In the genomic region with DNA sequence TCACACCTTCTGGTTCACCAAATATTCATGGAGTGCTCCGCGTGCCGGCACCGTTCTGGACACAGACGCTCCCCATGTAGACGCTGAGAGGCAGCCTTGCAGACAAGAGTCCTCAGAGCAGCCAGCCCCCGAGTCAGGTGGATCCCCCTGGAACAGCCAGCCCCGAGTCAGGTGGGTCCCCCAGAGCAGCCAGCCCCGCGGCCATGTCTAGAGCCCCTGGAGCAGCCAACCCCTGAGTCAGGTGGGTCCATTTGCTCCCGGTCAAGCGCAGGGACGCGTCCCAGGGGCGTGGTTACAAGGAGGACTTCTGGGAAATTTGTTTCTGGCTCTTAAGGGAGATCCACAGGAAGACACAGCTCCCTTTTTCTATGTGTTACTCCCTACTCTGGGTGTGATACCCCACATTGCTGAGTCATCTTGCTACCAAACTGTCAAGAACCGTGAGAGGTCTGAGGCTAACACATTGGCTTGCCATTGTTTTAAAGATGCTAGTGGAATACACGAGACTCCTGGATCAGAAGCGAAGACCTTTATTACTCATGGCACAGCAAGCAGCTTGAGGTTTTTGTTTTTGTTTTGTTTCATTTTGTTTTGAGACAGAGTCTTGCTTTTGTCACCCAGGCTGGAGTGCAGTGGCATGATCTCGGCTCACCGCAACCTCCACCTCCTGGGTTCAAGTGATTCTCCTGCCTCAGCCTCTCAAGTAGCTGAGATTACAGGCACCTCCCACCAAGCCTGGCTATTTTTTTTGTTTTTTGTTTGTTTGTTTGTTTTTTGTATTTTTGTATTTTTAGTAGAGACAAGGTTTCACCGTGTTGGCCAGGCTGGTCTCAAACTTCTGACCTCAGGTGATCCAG, we compare ENCODE assay signal across 1 cellular context.
A peak's percentile ranks its signal among the peaks of the same experiment; 100 is the strongest.
TF ChIP-seq lines count a peak whose summit lies in the region.

No MANE protein-coding gene starts in this region.

TF ChIP-seq in K562, 482 proteins besides CTCF, POLR2A, EP300 and RAD21 (continued from another document and continues in another):
- peak; percentile 53; the same call in 1 of the 2 replicates for TF ChIP-seq RREB1 (CRISPR knock-in tag; IDR thresholded peaks at IDR 0.05)
- TF ChIP-seq HBP1 (CRISPR knock-in tag; IDR thresholded peaks at IDR 0.05) = 0 out of 2 replicates have a peak, but pooled peaks have one; percentile 31
- 0 out of 4 replicates have a peak, but pooled peaks of 1 of the 2 experiments have one; percentile 21 for TF ChIP-seq UBTF (IDR thresholded peaks at IDR 0.05; ENCODE audit: borderline replicate concordance in 1 of 2, low read depth in 2 of 2, low read length in 2 of 2)
- TF ChIP-seq, protein P1, sequence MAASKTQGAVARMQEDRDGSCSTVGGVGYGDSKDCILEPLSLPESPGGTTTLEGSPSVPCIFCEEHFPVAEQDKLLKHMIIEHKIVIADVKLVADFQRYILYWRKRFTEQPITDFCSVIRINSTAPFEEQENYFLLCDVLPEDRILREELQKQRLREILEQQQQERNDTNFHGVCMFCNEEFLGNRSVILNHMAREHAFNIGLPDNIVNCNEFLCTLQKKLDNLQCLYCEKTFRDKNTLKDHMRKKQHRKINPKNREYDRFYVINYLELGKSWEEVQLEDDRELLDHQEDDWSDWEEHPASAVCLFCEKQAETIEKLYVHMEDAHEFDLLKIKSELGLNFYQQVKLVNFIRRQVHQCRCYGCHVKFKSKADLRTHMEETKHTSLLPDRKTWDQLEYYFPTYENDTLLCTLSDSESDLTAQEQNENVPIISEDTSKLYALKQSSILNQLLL (CRISPR knock-in tag; IDR thresholded peaks at IDR 0.05; ENCODE audit: borderline replicate concordance) = no peak
- no peak for TF ChIP-seq NR2F6 (CRISPR knock-in tag; IDR thresholded peaks at IDR 0.05)
- no peak for TF ChIP-seq ETV1 (tag; conservative IDR thresholded peaks at IDR 0.05; ENCODE audit: low read depth)
- 0 out of 2 replicates have a peak, but pooled peaks have one; percentile 40 for TF ChIP-seq FOXP4 (CRISPR knock-in tag; IDR thresholded peaks at IDR 0.05; ENCODE audit: borderline replicate concordance)
- TF ChIP-seq, protein P2, sequence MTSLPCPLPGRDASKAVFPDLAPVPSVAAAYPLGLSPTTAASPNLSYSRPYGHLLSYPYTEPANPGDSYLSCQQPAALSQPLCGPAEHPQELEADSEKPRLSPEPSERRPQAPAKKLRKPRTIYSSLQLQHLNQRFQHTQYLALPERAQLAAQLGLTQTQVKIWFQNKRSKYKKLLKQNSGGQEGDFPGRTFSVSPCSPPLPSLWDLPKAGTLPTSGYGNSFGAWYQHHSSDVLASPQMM (CRISPR knock-in tag; IDR thresholded peaks at IDR 0.05) = no peak
- 0 out of 2 replicates have a peak, but pooled peaks have one; percentile 38 for TF ChIP-seq SMARCC2 (IDR thresholded peaks at IDR 0.05; ENCODE audit: low read depth)
- TF ChIP-seq BHLHE40 (IDR thresholded peaks at IDR 0.05; ENCODE audit: low read length) = 0 out of 2 replicates have a peak, but pooled peaks have one; percentile 22
- TF ChIP-seq NRF1 (conservative IDR thresholded peaks at IDR 0.05 in 1 of 2, IDR thresholded peaks at IDR 0.05 in 1 of 2) = peak; percentile 77 to 81
- TF ChIP-seq, protein P3, sequence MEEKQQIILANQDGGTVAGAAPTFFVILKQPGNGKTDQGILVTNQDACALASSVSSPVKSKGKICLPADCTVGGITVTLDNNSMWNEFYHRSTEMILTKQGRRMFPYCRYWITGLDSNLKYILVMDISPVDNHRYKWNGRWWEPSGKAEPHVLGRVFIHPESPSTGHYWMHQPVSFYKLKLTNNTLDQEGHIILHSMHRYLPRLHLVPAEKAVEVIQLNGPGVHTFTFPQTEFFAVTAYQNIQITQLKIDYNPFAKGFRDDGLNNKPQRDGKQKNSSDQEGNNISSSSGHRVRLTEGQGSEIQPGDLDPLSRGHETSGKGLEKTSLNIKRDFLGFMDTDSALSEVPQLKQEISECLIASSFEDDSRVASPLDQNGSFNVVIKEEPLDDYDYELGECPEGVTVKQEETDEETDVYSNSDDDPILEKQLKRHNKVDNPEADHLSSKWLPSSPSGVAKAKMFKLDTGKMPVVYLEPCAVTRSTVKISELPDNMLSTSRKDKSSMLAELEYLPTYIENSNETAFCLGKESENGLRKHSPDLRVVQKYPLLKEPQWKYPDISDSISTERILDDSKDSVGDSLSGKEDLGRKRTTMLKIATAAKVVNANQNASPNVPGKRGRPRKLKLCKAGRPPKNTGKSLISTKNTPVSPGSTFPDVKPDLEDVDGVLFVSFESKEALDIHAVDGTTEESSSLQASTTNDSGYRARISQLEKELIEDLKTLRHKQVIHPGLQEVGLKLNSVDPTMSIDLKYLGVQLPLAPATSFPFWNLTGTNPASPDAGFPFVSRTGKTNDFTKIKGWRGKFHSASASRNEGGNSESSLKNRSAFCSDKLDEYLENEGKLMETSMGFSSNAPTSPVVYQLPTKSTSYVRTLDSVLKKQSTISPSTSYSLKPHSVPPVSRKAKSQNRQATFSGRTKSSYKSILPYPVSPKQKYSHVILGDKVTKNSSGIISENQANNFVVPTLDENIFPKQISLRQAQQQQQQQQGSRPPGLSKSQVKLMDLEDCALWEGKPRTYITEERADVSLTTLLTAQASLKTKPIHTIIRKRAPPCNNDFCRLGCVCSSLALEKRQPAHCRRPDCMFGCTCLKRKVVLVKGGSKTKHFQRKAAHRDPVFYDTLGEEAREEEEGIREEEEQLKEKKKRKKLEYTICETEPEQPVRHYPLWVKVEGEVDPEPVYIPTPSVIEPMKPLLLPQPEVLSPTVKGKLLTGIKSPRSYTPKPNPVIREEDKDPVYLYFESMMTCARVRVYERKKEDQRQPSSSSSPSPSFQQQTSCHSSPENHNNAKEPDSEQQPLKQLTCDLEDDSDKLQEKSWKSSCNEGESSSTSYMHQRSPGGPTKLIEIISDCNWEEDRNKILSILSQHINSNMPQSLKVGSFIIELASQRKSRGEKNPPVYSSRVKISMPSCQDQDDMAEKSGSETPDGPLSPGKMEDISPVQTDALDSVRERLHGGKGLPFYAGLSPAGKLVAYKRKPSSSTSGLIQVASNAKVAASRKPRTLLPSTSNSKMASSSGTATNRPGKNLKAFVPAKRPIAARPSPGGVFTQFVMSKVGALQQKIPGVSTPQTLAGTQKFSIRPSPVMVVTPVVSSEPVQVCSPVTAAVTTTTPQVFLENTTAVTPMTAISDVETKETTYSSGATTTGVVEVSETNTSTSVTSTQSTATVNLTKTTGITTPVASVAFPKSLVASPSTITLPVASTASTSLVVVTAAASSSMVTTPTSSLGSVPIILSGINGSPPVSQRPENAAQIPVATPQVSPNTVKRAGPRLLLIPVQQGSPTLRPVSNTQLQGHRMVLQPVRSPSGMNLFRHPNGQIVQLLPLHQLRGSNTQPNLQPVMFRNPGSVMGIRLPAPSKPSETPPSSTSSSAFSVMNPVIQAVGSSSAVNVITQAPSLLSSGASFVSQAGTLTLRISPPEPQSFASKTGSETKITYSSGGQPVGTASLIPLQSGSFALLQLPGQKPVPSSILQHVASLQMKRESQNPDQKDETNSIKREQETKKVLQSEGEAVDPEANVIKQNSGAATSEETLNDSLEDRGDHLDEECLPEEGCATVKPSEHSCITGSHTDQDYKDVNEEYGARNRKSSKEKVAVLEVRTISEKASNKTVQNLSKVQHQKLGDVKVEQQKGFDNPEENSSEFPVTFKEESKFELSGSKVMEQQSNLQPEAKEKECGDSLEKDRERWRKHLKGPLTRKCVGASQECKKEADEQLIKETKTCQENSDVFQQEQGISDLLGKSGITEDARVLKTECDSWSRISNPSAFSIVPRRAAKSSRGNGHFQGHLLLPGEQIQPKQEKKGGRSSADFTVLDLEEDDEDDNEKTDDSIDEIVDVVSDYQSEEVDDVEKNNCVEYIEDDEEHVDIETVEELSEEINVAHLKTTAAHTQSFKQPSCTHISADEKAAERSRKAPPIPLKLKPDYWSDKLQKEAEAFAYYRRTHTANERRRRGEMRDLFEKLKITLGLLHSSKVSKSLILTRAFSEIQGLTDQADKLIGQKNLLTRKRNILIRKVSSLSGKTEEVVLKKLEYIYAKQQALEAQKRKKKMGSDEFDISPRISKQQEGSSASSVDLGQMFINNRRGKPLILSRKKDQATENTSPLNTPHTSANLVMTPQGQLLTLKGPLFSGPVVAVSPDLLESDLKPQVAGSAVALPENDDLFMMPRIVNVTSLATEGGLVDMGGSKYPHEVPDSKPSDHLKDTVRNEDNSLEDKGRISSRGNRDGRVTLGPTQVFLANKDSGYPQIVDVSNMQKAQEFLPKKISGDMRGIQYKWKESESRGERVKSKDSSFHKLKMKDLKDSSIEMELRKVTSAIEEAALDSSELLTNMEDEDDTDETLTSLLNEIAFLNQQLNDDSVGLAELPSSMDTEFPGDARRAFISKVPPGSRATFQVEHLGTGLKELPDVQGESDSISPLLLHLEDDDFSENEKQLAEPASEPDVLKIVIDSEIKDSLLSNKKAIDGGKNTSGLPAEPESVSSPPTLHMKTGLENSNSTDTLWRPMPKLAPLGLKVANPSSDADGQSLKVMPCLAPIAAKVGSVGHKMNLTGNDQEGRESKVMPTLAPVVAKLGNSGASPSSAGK (IDR thresholded peaks at IDR 0.05) = peak; percentile 96
- TF ChIP-seq TRIM28 (IDR thresholded peaks at IDR 0.05) = no peak
- TF ChIP-seq ATF3 (IDR thresholded peaks at IDR 0.05) = peak; percentile 79
- TF ChIP-seq ATF3 (CRISPR knock-in tag; conservative IDR thresholded peaks at IDR 0.05) = no peak
